ENCODE assay signal across 18 cellular contexts in the genomic region with DNA sequence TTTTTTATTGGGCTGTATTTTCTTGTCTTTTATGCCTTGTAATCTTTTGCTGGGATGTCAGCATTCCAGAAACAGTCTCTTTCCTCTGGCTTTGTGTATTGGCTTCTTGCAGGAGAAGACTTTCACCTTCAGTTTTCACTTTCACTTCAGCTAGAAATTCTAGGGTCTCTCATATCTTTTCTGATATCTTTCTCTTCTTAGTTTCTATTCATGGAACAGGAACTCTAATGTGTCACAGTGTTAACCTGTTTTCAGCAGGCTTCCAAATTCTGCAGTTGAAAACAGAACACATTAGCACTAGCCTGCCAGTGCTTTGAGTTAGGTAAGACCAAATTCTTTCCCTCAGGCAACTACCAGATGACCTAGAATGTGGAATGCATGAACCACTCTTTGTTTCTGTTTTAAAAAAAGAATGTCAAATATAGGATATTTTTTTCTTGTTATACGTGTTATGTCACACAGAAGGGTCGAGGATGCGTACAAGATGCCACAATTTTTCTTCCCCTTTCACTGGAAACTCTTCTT.
DNase-seq lines count a peak whose midpoint lies in the region; ATAC-seq and TF ChIP-seq lines count a peak whose summit lies in the region.
"Had no signal": no experiment of that assay in that cellular context is flagged by ENCODE, and none has a peak within 500 bp of the region (broad histone marks: within the 10 kb centered on the region; RNA-seq: fewer than 3 reads in every experiment).

No MANE protein-coding gene starts in this region.

- H3K36me3 Mint-ChIP-seq in MCF 10A (ENCODE audit: insufficient read depth, unreplicated experiment) = no peaks in the 10 kb centered on the region
- H3K36me3 Mint-ChIP-seq: CD14-positive monocyte; CD8-positive, alpha-beta T cell had no signal

- H3K27me3 ChIP-seq in foreskin keratinocyte = no peaks in the 10 kb centered on the region

- no peak overlapping the region for H3K4me3 Mint-ChIP-seq in MCF 10A (ENCODE audit: unreplicated experiment)
- H3K4me3 Mint-ChIP-seq: CD14-positive monocyte; CD8-positive, alpha-beta T cell had no signal

- ATAC-seq in foreskin keratinocyte (no peak), HG03521 (IDR thresholded peaks at IDR 0.05; ENCODE audit: unreplicated experiment) (no peak)
- no peak for ATAC-seq in activated CD4-positive, CD25-positive, alpha-beta regulatory T cell treated with anti-CD3 and anti-CD28 coated beads, Interleukin-2, amount 50 U/mL, for 24 hours
- ATAC-seq: A549; CD8-positive, alpha-beta T cell; HCT116; HepG2 had no signal

- no peaks in the 10 kb centered on the region for H3K4me1 ChIP-seq in foreskin keratinocyte
- H3K4me1 ChIP-seq: A549 had no signal

- intact Hi-C loops in MCF 10A (cut with micrococcal nuclease) = no loop called here

- DNase-seq in HPDE6-E6E7 (ENCODE audit: extremely low spot score) (peak; percentile 3), MCF 10A (ENCODE audit: unreplicated experiment) (peak; percentile 32), foreskin keratinocyte (peak; percentile 18 to 63), renal cortical epithelial cell (ENCODE audit: low read depth) (peak; percentile 39), substantia nigra (lab: John Stamatoyannopoulos, UW) (no peak), SKM-1 (lab: John Stamatoyannopoulos, UW; ENCODE audit: unreplicated experiment) (no peak)
- DNase-seq: CD8-positive, alpha-beta T cell; COR-L47; DMS153; DMS79 treated with DMSO at 0.1 percent for 48 hours; GF-D8; GM23248 had no signal

- BruUV-seq in MCF 10A (replicated peaks; lab: Mats Ljungman, UMichigan) = no TSS peak

- CTCF ChIA-PET in MCF 10A (lab: Yijun Ruan, JAX) = no interaction called here

- no peak overlapping the region for H3K27ac ChIP-seq in foreskin keratinocyte
- H3K27ac ChIP-seq in substantia nigra (ENCODE audit: low read depth, low read length, poor library complexity, severe bottlenecking) = no peak overlapping the region
- H3K27ac ChIP-seq: A549, GM23248 had no signal

- POLR2A ChIA-PET in MCF 10A (lab: Yijun Ruan, JAX) = no interaction called here

- no peaks in the 10 kb centered on the region for H3K4me1 Mint-ChIP-seq in MCF 10A (ENCODE audit: insufficient read depth, unreplicated experiment)
- H3K4me1 Mint-ChIP-seq: CD14-positive monocyte had no signal

- TF ChIP-seq CTCF in MCF 10A (IDR thresholded peaks at IDR 0.05; ENCODE audit: unreplicated experiment) = no peak
- TF ChIP-seq CTCF in foreskin keratinocyte (conservative IDR thresholded peaks at IDR 0.05) = no peak

- no peaks in the 10 kb centered on the region for H3K27me3 Mint-ChIP-seq in MCF 10A (ENCODE audit: insufficient read depth, unreplicated experiment)

- H3K27ac Mint-ChIP-seq in MCF 10A (ENCODE audit: low read depth, unreplicated experiment) = no peak overlapping the region
- H3K27ac Mint-ChIP-seq: CD14-positive monocyte; CD8-positive, alpha-beta T cell had no signal

- peaks cover 16% of the 10 kb centered on the region for H3K9me3 Mint-ChIP-seq in MCF 10A (ENCODE audit: unreplicated experiment)

Comparison
In these comparisons a context has a peak if more than half of its experiments do, and no peak if none do; other contexts are left out.
1. DNase-seq: peak in HPDE6-E6E7 (single experiment), MCF 10A (single experiment), foreskin keratinocyte (2 of 2) and renal cortical epithelial cell (single experiment); none in substantia nigra (0 of 49) and SKM-1 (single experiment).